In the genomic region with DNA sequence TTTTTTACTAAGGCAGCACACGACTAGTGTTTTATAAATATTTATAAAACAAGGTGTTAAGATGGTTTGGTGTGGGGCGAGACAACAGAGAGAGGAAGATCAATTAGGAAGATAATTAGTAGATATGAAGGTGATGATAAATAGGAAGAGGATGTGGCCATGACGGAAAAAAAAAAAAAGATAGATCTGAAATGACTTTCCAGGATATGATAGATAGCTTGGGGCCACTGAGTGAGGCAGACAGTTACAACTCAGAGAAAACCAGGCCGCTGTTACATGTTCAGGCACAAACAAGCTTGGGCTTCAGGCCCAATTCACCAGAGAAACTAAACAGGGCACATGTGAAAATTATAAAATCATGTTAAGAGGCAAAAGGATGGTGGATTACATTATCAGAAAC, we compare ENCODE assay signal across 1 cellular context.
TF ChIP-seq lines count a peak whose summit lies in the region.

No MANE protein-coding gene starts in this region.

TF ChIP-seq in WTC11, 78 proteins besides CTCF, POLR2A, EP300 and RAD21 (continued from another document):
- TF ChIP-seq, protein P1, sequence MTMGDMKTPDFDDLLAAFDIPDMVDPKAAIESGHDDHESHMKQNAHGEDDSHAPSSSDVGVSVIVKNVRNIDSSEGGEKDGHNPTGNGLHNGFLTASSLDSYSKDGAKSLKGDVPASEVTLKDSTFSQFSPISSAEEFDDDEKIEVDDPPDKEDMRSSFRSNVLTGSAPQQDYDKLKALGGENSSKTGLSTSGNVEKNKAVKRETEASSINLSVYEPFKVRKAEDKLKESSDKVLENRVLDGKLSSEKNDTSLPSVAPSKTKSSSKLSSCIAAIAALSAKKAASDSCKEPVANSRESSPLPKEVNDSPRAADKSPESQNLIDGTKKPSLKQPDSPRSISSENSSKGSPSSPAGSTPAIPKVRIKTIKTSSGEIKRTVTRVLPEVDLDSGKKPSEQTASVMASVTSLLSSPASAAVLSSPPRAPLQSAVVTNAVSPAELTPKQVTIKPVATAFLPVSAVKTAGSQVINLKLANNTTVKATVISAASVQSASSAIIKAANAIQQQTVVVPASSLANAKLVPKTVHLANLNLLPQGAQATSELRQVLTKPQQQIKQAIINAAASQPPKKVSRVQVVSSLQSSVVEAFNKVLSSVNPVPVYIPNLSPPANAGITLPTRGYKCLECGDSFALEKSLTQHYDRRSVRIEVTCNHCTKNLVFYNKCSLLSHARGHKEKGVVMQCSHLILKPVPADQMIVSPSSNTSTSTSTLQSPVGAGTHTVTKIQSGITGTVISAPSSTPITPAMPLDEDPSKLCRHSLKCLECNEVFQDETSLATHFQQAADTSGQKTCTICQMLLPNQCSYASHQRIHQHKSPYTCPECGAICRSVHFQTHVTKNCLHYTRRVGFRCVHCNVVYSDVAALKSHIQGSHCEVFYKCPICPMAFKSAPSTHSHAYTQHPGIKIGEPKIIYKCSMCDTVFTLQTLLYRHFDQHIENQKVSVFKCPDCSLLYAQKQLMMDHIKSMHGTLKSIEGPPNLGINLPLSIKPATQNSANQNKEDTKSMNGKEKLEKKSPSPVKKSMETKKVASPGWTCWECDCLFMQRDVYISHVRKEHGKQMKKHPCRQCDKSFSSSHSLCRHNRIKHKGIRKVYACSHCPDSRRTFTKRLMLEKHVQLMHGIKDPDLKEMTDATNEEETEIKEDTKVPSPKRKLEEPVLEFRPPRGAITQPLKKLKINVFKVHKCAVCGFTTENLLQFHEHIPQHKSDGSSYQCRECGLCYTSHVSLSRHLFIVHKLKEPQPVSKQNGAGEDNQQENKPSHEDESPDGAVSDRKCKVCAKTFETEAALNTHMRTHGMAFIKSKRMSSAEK (CRISPR knock-in tag; IDR thresholded peaks at IDR 0.05; ENCODE audit: borderline replicate concordance) = no peak
- TF ChIP-seq RELA (CRISPR knock-in tag; IDR thresholded peaks at IDR 0.05; ENCODE audit: borderline replicate concordance) (no peak), ZNF121 (CRISPR knock-in tag; IDR thresholded peaks at IDR 0.05) (no peak), ZNF416 (CRISPR knock-in tag; IDR thresholded peaks at IDR 0.05) (no peak), HMGA2 (CRISPR knock-in tag; IDR thresholded peaks at IDR 0.05) (no peak), ZNF138 (CRISPR knock-in tag; conservative IDR thresholded peaks at IDR 0.05) (no peak), EMX1 (CRISPR knock-in tag; IDR thresholded peaks at IDR 0.05) (no peak), NFYB (CRISPR knock-in tag; conservative IDR thresholded peaks at IDR 0.05; ENCODE audit: low read depth) (no peak), TEAD1 (CRISPR knock-in tag; IDR thresholded peaks at IDR 0.05) (no peak), MLX (CRISPR knock-in tag; IDR thresholded peaks at IDR 0.05) (no peak)
